In genomic region chr7:10940748-10941358, GRCh38 we compare ENCODE assay signal across 1 cellular context.
TF ChIP-seq lines count a peak whose summit lies in the region.

No MANE protein-coding gene starts in this region.

TF ChIP-seq in K562, 482 proteins besides CTCF, POLR2A, EP300 and RAD21 (continued from another document and continues in another):
- TF ChIP-seq ZNF407 (IDR thresholded peaks at IDR 0.05; ENCODE audit: low read depth) (no peak), CREB3 (tag; conservative IDR thresholded peaks at IDR 0.05; ENCODE audit: low read depth) (no peak), NFIC (IDR thresholded peaks at IDR 0.05) (no peak), ELF4 (CRISPR knock-in tag; IDR thresholded peaks at IDR 0.05) (no peak), FOXJ2 (tag; IDR thresholded peaks at IDR 0.05) (no peak), ZNF644 (tag; IDR thresholded peaks at IDR 0.05; ENCODE audit: low read depth) (no peak), MTA2 (IDR thresholded peaks at IDR 0.05; ENCODE audit: low read depth) (peak; percentile 23; the same call in 1 of the 2 replicates), RBM39 (optimal IDR thresholded peaks at IDR 0.05; ENCODE audit: low read depth, low read length) (no peak), GTF2F1 (IDR thresholded peaks at IDR 0.05; ENCODE audit: low read depth, low read length) (no peak), TEAD2 (tag; IDR thresholded peaks at IDR 0.05) (no peak), ELK1 (CRISPR knock-in tag; IDR thresholded peaks at IDR 0.05) (no peak), POLR2B (IDR thresholded peaks at IDR 0.05; ENCODE audit: low read depth, partially characterized antibody) (peak; percentile 18), ZNF239 (CRISPR knock-in tag; IDR thresholded peaks at IDR 0.05) (no peak), HDAC8 (tag; IDR thresholded peaks at IDR 0.05) (no peak), GABPB1 (CRISPR knock-in tag; IDR thresholded peaks at IDR 0.05) (0 out of 2 replicates have a peak, but pooled peaks have one; percentile 0), EGR1 (conservative IDR thresholded peaks at IDR 0.05) (peak; percentile 76), KAT7 (CRISPR knock-in tag; IDR thresholded peaks at IDR 0.05; ENCODE audit: borderline replicate concordance) (no peak), GABPA (tag; conservative IDR thresholded peaks at IDR 0.05; ENCODE audit: low read depth) (peak; percentile 42), NELFE (IDR thresholded peaks at IDR 0.05; ENCODE audit: insufficient read depth, insufficient read length) (no peak), GTF2E2 (tag; IDR thresholded peaks at IDR 0.05) (no peak; the same call in 1 of the 2 replicates)
- TF ChIP-seq, protein P1, sequence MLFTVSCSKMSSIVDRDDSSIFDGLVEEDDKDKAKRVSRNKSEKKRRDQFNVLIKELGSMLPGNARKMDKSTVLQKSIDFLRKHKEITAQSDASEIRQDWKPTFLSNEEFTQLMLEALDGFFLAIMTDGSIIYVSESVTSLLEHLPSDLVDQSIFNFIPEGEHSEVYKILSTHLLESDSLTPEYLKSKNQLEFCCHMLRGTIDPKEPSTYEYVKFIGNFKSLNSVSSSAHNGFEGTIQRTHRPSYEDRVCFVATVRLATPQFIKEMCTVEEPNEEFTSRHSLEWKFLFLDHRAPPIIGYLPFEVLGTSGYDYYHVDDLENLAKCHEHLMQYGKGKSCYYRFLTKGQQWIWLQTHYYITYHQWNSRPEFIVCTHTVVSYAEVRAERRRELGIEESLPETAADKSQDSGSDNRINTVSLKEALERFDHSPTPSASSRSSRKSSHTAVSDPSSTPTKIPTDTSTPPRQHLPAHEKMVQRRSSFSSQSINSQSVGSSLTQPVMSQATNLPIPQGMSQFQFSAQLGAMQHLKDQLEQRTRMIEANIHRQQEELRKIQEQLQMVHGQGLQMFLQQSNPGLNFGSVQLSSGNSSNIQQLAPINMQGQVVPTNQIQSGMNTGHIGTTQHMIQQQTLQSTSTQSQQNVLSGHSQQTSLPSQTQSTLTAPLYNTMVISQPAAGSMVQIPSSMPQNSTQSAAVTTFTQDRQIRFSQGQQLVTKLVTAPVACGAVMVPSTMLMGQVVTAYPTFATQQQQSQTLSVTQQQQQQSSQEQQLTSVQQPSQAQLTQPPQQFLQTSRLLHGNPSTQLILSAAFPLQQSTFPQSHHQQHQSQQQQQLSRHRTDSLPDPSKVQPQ (CRISPR knock-in tag; IDR thresholded peaks at IDR 0.05; ENCODE audit: borderline replicate concordance), result no peak
- TF ChIP-seq, protein P2, sequence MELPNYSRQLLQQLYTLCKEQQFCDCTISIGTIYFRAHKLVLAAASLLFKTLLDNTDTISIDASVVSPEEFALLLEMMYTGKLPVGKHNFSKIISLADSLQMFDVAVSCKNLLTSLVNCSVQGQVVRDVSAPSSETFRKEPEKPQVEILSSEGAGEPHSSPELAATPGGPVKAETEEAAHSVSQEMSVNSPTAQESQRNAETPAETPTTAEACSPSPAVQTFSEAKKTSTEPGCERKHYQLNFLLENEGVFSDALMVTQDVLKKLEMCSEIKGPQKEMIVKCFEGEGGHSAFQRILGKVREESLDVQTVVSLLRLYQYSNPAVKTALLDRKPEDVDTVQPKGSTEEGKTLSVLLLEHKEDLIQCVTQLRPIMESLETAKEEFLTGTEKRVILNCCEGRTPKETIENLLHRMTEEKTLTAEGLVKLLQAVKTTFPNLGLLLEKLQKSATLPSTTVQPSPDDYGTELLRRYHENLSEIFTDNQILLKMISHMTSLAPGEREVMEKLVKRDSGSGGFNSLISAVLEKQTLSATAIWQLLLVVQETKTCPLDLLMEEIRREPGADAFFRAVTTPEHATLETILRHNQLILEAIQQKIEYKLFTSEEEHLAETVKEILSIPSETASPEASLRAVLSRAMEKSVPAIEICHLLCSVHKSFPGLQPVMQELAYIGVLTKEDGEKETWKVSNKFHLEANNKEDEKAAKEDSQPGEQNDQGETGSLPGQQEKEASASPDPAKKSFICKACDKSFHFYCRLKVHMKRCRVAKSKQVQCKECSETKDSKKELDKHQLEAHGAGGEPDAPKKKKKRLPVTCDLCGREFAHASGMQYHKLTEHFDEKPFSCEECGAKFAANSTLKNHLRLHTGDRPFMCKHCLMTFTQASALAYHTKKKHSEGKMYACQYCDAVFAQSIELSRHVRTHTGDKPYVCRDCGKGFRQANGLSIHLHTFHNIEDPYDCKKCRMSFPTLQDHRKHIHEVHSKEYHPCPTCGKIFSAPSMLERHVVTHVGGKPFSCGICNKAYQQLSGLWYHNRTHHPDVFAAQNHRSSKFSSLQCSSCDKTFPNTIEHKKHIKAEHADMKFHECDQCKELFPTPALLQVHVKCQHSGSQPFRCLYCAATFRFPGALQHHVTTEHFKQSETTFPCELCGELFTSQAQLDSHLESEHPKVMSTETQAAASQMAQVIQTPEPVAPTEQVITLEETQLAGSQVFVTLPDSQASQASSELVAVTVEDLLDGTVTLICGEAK (IDR thresholded peaks at IDR 0.05), result peak; percentile 63
- TF ChIP-seq, protein P2 (CRISPR knock-in tag; IDR thresholded peaks at IDR 0.05), result no peak
- TF ChIP-seq, protein P3, sequence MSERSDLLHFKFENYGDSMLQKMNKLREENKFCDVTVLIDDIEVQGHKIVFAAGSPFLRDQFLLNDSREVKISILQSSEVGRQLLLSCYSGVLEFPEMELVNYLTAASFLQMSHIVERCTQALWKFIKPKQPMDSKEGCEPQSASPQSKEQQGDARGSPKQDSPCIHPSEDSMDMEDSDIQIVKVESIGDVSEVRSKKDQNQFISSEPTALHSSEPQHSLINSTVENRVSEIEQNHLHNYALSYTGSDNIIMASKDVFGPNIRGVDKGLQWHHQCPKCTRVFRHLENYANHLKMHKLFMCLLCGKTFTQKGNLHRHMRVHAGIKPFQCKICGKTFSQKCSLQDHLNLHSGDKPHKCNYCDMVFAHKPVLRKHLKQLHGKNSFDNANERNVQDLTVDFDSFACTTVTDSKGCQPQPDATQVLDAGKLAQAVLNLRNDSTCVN (CRISPR knock-in tag; IDR thresholded peaks at IDR 0.05), result no peak
- TF ChIP-seq, protein P4, sequence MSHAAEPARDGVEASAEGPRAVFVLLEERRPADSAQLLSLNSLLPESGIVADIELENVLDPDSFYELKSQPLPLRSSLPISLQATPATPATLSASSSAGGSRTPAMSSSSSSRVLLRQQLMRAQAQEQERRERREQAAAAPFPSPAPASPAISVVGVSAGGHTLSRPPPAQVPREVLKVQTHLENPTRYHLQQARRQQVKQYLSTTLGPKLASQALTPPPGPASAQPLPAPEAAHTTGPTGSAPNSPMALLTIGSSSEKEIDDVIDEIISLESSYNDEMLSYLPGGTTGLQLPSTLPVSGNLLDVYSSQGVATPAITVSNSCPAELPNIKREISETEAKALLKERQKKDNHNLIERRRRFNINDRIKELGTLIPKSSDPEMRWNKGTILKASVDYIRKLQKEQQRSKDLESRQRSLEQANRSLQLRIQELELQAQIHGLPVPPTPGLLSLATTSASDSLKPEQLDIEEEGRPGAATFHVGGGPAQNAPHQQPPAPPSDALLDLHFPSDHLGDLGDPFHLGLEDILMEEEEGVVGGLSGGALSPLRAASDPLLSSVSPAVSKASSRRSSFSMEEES (CRISPR knock-in tag; IDR thresholded peaks at IDR 0.05), result no peak
